Comparison of ENCODE assay signal across 16 cellular contexts in genomic region chr2:30809938-30810337, GRCh38. TPM values are rescaled to one million over a fixed set of nuclear protein-coding genes. Genes with fewer than 3 reads are reported as not detected.
DNase-seq lines count a peak whose midpoint lies in the region; ATAC-seq and TF ChIP-seq lines count a peak whose summit lies in the region.
"Had no signal": no experiment of that assay in that cellular context is flagged by ENCODE, and none has a peak within 500 bp of the region (broad histone marks: within the 10 kb centered on the region; RNA-seq: fewer than 3 reads in every experiment).

No MANE protein-coding gene starts in this region.

- H3K4me1 ChIP-seq in breast epithelium, result no peaks in the 10 kb centered on the region
- H3K4me1 ChIP-seq: BLaER1 treated with 17β-estradiol and CSF1 and Interleukin-3, amounts not matched to agents 10 nM and 100 nM had no signal

- H3K27me3 Mint-ChIP-seq in MCF 10A (ENCODE audit: insufficient read depth, unreplicated experiment) (peaks cover 36% of the 10 kb centered on the region), progenitor cell of endocrine pancreas (no peaks in the 10 kb centered on the region)

- H3K36me3 Mint-ChIP-seq in MCF 10A (ENCODE audit: insufficient read depth, unreplicated experiment), result no peaks in the 10 kb centered on the region
- peaks cover 1% of the 10 kb centered on the region for H3K36me3 Mint-ChIP-seq in progenitor cell of endocrine pancreas (ENCODE audit: insufficient read depth)
- H3K36me3 Mint-ChIP-seq: CD4-positive, CD25-positive, alpha-beta regulatory T cell had no signal

- TF ChIP-seq CTCF in breast epithelium (IDR thresholded peaks at IDR 0.05) (no peak), MCF 10A (IDR thresholded peaks at IDR 0.05; ENCODE audit: unreplicated experiment) (no peak), progenitor cell of endocrine pancreas (IDR thresholded peaks at IDR 0.05; ENCODE audit: unreplicated experiment) (no peak)

- H3K9me3 Mint-ChIP-seq in MCF 10A (ENCODE audit: unreplicated experiment) (no peaks in the 10 kb centered on the region), progenitor cell of endocrine pancreas (ENCODE audit: low read depth) (peaks cover 6% of the 10 kb centered on the region)

- BruUV-seq in MCF 10A (replicated peaks; lab: Mats Ljungman, UMichigan), result no TSS peak

- no peak overlapping the region for H3K4me3 ChIP-seq in breast epithelium
- H3K4me3 ChIP-seq: BLaER1 treated with 17β-estradiol and CSF1 and Interleukin-3, amounts not matched to agents 10 nM and 100 nM; GM23338; K562 had no signal

- intact Hi-C loops in breast epithelium (cut with DNase I; ENCODE audit: low total_unique reads), result no loop called here
- intact Hi-C loops in MCF 10A (cut with micrococcal nuclease), result no loop called here

- H3K9me3 ChIP-seq in breast epithelium, result no peaks in the 10 kb centered on the region

- DNase-seq in breast epithelium (ENCODE audit: low spot score in 2 of 2) (no peak), MCF 10A (ENCODE audit: unreplicated experiment) (no peak), astrocyte of the hippocampus (ENCODE audit: low read depth, low spot score) (peak; percentile 30), progenitor cell of endocrine pancreas (ENCODE audit: low spot score, unreplicated experiment) (no peak), NCI-H2227 treated with DMSO at 0.1 percent for 48 hours (lab: John Stamatoyannopoulos, UW) (no peak)
- DNase-seq: 8988T; CD4-positive, CD25-positive, alpha-beta regulatory T cell; DMS53; H7 had no signal

- H3K27ac ChIP-seq in breast epithelium, result peak overlapping the region; percentile 29 to 40
- H3K27ac ChIP-seq: BLaER1 treated with 17β-estradiol and CSF1 and Interleukin-3, amounts not matched to agents 10 nM and 100 nM; HL-60 had no signal

- H3K4me3 Mint-ChIP-seq in MCF 10A (ENCODE audit: unreplicated experiment) (no peak overlapping the region), progenitor cell of endocrine pancreas (ENCODE audit: low read depth) (no peak overlapping the region)
- H3K4me3 Mint-ChIP-seq: CD4-positive, CD25-positive, alpha-beta regulatory T cell; GM23338 had no signal

- H3K4me1 Mint-ChIP-seq in MCF 10A (ENCODE audit: insufficient read depth, unreplicated experiment) (no peaks in the 10 kb centered on the region), progenitor cell of endocrine pancreas (ENCODE audit: low read depth) (peaks cover 13% of the 10 kb centered on the region)
- H3K4me1 Mint-ChIP-seq: CD4-positive, CD25-positive, alpha-beta regulatory T cell had no signal

- no peak overlapping the region for H3K27ac Mint-ChIP-seq in MCF 10A (ENCODE audit: low read depth, unreplicated experiment)
- peak overlapping the region; percentile 80 for H3K27ac Mint-ChIP-seq in progenitor cell of endocrine pancreas
- H3K27ac Mint-ChIP-seq: CD4-positive, CD25-positive, alpha-beta regulatory T cell; GM23338 had no signal

- H3K36me3 ChIP-seq in breast epithelium, result no peaks in the 10 kb centered on the region
- H3K36me3 ChIP-seq: BLaER1 treated with 17β-estradiol and CSF1 and Interleukin-3, amounts not matched to agents 10 nM and 100 nM had no signal

- CTCF ChIA-PET in MCF 10A (lab: Yijun Ruan, JAX), result no interaction called here

- POLR2A ChIA-PET in MCF 10A (lab: Yijun Ruan, JAX), result no interaction called here

- H3K27me3 ChIP-seq in breast epithelium, result no peaks in the 10 kb centered on the region
- H3K27me3 ChIP-seq: BLaER1 treated with 17β-estradiol and CSF1 and Interleukin-3, amounts not matched to agents 10 nM and 100 nM had no signal

- ATAC-seq in HG03342 (IDR thresholded peaks at IDR 0.05; ENCODE audit: unreplicated experiment) (no peak), HG03520 (IDR thresholded peaks at IDR 0.05; ENCODE audit: unreplicated experiment) (no peak)
- ATAC-seq: GM23338, K562 had no signal

- TF ChIP-seq POLR2A in breast epithelium (IDR thresholded peaks at IDR 0.05), result no peak

RNA-seq across cellular contexts. Expression of gene CAPN13, which starts 2.7 kb away (rescaled TPM):
- total RNA-seq in breast epithelium, result 10 to 100 TPM in 2 of 3 donors, not detected in 1; 33.8 to 44.6 TPM
- total RNA-seq in MCF 10A (2022), result not detected in 2 replicates
- total RNA-seq in progenitor cell of endocrine pancreas, result 17.2 and 19.0 TPM in 2 replicates
- total RNA-seq: CD4-positive, CD25-positive, alpha-beta regulatory T cell; Daoy; K562 had no signal
